ENCODE assay signal across 1 cellular context in the genomic region with DNA sequence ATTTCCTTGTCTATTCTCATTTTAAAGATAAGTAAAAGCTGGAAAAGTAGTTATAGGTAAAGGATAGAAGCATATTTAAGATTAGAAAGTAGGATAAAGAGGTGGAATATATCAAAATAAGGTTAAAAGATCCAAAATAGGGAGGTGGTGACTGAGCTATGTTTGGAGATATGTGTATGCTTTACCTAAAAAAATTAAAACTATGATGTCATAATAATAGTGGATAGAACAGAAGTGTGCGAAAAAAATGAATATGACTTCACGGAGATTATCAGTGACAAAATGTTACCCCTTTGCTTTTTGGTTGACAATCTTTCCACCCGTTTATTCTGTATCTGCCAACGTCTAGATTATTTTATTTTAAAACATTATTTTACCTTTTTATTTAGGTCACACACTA.
TF ChIP-seq lines count a peak whose summit lies in the region.

No MANE protein-coding gene starts in this region.

TF ChIP-seq in HEK293, 187 proteins besides CTCF, POLR2A, EP300 and RAD21 (continued from another document):
- TF ChIP-seq, protein P1, sequence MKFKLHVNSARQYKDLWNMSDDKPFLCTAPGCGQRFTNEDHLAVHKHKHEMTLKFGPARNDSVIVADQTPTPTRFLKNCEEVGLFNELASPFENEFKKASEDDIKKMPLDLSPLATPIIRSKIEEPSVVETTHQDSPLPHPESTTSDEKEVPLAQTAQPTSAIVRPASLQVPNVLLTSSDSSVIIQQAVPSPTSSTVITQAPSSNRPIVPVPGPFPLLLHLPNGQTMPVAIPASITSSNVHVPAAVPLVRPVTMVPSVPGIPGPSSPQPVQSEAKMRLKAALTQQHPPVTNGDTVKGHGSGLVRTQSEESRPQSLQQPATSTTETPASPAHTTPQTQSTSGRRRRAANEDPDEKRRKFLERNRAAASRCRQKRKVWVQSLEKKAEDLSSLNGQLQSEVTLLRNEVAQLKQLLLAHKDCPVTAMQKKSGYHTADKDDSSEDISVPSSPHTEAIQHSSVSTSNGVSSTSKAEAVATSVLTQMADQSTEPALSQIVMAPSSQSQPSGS (tag by site-specific recombination; IDR thresholded peaks at IDR 0.05; ENCODE audit: low read depth), result peak; percentile 56
- no peak for TF ChIP-seq ZNF473 (tag by site-specific recombination; IDR thresholded peaks at IDR 0.05)
